In genomic region chr7:117560030-117560429, GRCh38 we compare ENCODE assay signal across 8 cellular contexts.
"Had no signal": no experiment of that assay in that cellular context is flagged by ENCODE, and none has a peak within 500 bp of the region (broad histone marks: within the 10 kb centered on the region; RNA-seq: fewer than 3 reads in every experiment).

No MANE protein-coding gene starts in this region.

- DNase-seq: H9, HCEC 1CT, HFFc6, IMR-90, KG1 had no signal

- H3K4me3 ChIP-seq: GM23338, K562 had no signal

- H3K27ac ChIP-seq: HL-60 had no signal

- H3K4me1 Mint-ChIP-seq: GM23338, H9 had no signal

- H3K27ac Mint-ChIP-seq: GM23338, H9, HFFc6 had no signal

- H3K9me3 Mint-ChIP-seq: GM23338, H9 had no signal

- H3K4me3 Mint-ChIP-seq: GM23338, H9, HFFc6 had no signal
